In genomic region chr15:83383608-83384139, GRCh38 we compare ENCODE assay signal across 7 cellular contexts.
DNase-seq lines count a peak whose midpoint lies in the region; TF ChIP-seq lines count a peak whose summit lies in the region.
"Not testable (repeated sequence)": the region's sequence is repeated elsewhere in the genome, so short reads cannot be mapped to it uniquely, and the experiment has no call there.

No MANE protein-coding gene starts in this region.

- H3K36me3 Mint-ChIP-seq in chondrocyte (ENCODE audit: low read depth); mesothelial cell of epicardium: not testable (repeated sequence)

- H3K27me3 ChIP-seq in HUES48 (ENCODE audit: control insufficient read depth, insufficient read depth, low read length) = peaks cover 19% of the 10 kb centered on the region
- H3K27me3 ChIP-seq in NT2/D1 (ENCODE audit: insufficient read depth, insufficient read length); parathyroid adenoma (ENCODE audit: control insufficient read depth, insufficient read depth, low read length): not testable (repeated sequence)

- not testable (repeated sequence) for TF ChIP-seq CTCF in chondrocyte (IDR thresholded peaks at IDR 0.05); fibroblast of villous mesenchyme (IDR thresholded peaks at IDR 0.05; ENCODE audit: insufficient read depth, low read depth, low read length); mesothelial cell of epicardium (IDR thresholded peaks at IDR 0.05; ENCODE audit: unreplicated experiment); parathyroid adenoma (IDR thresholded peaks at IDR 0.05)

- H3K4me2 ChIP-seq in parathyroid adenoma (ENCODE audit: low read length) = peak overlapping the region; percentile 41

- peak overlapping the region; percentile 74 for H3K27ac Mint-ChIP-seq in chondrocyte (ENCODE audit: unreplicated experiment)
- peak overlapping the region; percentile 81 for H3K27ac Mint-ChIP-seq in mesothelial cell of epicardium

- peak overlapping the region; percentile 56 for H2AFZ ChIP-seq in parathyroid adenoma

- H3K79me2 ChIP-seq in parathyroid adenoma = not testable (repeated sequence)

- H3K4me3 ChIP-seq in HUES48 (ENCODE audit: low read depth, low read length) = peak overlapping the region; percentile 41
- H3K4me3 ChIP-seq in NT2/D1 (ENCODE audit: insufficient read length, low read depth) = peak overlapping the region; percentile 41
- H3K4me3 ChIP-seq in fibroblast of villous mesenchyme (ENCODE audit: low read depth, low read length) = peak overlapping the region; percentile 43
- not testable (repeated sequence) for H3K4me3 ChIP-seq in parathyroid adenoma (ENCODE audit: low read depth, low read length)

- H3K9me3 Mint-ChIP-seq in chondrocyte (ENCODE audit: low read depth); mesothelial cell of epicardium: not testable (repeated sequence)

- peak; percentile 14 for DNase-seq in ELF-1 (ENCODE audit: low read depth, low spot score)
- not testable (repeated sequence) for DNase-seq in NT2/D1 (ENCODE audit: low read depth, low spot score); chondrocyte (ENCODE audit: low spot score); fibroblast of villous mesenchyme (ENCODE audit: low read depth); mesothelial cell of epicardium (ENCODE audit: low spot score in 2 of 2, unreplicated experiment in 2 of 2)

- H3K4me3 Mint-ChIP-seq in chondrocyte (ENCODE audit: unreplicated experiment) = peak overlapping the region; percentile 78
- H3K4me3 Mint-ChIP-seq in mesothelial cell of epicardium = peak overlapping the region; percentile 75

- not testable (repeated sequence) for H3K4me1 ChIP-seq in HUES48 (ENCODE audit: control insufficient read depth, insufficient read depth, low read length); NT2/D1 (ENCODE audit: insufficient read depth, insufficient read length); parathyroid adenoma

- 0 out of 2 replicates have a peak overlapping the region, but pooled peaks have one; percentile 40 for H3K9ac ChIP-seq in HUES48 (ENCODE audit: low read depth, low read length)
- H3K9ac ChIP-seq in NT2/D1 (ENCODE audit: insufficient read length, low read depth); parathyroid adenoma: not testable (repeated sequence)

- H3K27ac ChIP-seq in HUES48 (ENCODE audit: low read depth, low read length) = not testable (repeated sequence)
- H3K27ac ChIP-seq in parathyroid adenoma = peak overlapping the region; percentile 51

- H3K9me3 ChIP-seq in HUES48 (ENCODE audit: control insufficient read depth, insufficient read depth, low read length); NT2/D1 (ENCODE audit: insufficient read depth, low read length); parathyroid adenoma (ENCODE audit: control insufficient read depth, low read length): not testable (repeated sequence)

- H3K36me3 ChIP-seq in HUES48 (ENCODE audit: control insufficient read depth, insufficient read depth, low read length); NT2/D1 (ENCODE audit: insufficient read depth, insufficient read length, low read length); parathyroid adenoma (ENCODE audit: control insufficient read depth, insufficient read depth, low read length): not testable (repeated sequence)

- not testable (repeated sequence) for H3K4me1 Mint-ChIP-seq in chondrocyte (ENCODE audit: low read depth)
- H3K4me1 Mint-ChIP-seq in mesothelial cell of epicardium = peaks cover 10% of the 10 kb centered on the region

- not testable (repeated sequence) for H3K27me3 Mint-ChIP-seq in chondrocyte (ENCODE audit: low read depth); mesothelial cell of epicardium (ENCODE audit: low read depth)
